In the genomic region with DNA sequence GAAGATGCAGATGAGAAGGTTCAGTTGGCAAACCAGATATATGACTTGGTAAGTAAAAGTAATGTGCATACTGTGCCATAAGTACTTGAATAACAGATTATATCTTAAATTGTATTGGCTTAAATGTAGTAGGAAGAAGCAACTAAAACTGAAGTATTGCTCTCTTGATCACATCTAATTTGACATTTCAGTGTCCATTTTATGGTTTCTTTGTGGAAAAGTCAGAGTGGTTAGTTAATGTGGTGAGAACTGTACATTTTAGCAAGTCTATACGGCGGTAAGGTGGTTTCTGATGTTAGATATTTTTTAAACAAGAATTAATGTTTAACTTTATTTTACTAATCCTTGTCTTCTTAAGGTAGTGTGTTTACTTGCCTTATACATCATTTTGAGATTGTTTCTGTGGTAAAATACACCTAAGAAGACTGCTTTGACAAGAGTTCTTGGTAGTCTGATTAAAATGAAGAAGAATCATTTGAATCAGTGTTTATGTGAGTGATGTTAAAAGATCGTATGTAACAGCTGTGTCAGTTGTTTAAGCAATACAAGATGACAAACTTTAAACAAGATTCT, we compare ENCODE assay signal across 14 cellular contexts. TPM values are rescaled to one million over a fixed set of nuclear protein-coding genes. Genes with fewer than 3 reads are reported as not detected.
A peak's percentile ranks its signal among the peaks of the same experiment; 100 is the strongest.
DNase-seq lines count a peak whose midpoint lies in the region; ATAC-seq lines count a peak whose summit lies in the region.
"Had no signal": no experiment of that assay in that cellular context is flagged by ENCODE, and none has a peak within 500 bp of the region (broad histone marks: within the 10 kb centered on the region; RNA-seq: fewer than 3 reads in every experiment).

No MANE protein-coding gene starts in this region.

- peak; percentile 70 for ATAC-seq in GM18861 (IDR thresholded peaks at IDR 0.05; ENCODE audit: unreplicated experiment)
- peak; percentile 48 for ATAC-seq in GM19452 (IDR thresholded peaks at IDR 0.05; ENCODE audit: unreplicated experiment)
- ATAC-seq in HG02973 (IDR thresholded peaks at IDR 0.05; ENCODE audit: unreplicated experiment): peak; percentile 33
- no peak for ATAC-seq in T-helper 17 cell
- ATAC-seq: natural killer cell treated with Interleukin-12 subunit alpha and Interleukin-12 subunit beta and Interleukin-15 and Interleukin-18, amount 100 ng/mL, for 72 hours had no signal

- peaks cover 26% of the 10 kb centered on the region for H3K4me1 Mint-ChIP-seq in T-helper 17 cell

- peaks cover 6% of the 10 kb centered on the region for H3K36me3 Mint-ChIP-seq in T-helper 17 cell (ENCODE audit: low read depth)

- H3K4me3 Mint-ChIP-seq in T-helper 17 cell: no peak overlapping the region
- H3K4me3 Mint-ChIP-seq: activated naive CD8-positive, alpha-beta T cell; B cell; natural killer cell treated with Interleukin-12 subunit alpha and Interleukin-12 subunit beta and Interleukin-15 and Interleukin-18, amount 100 ng/mL, for 72 hours had no signal

- no peaks in the 10 kb centered on the region for H3K9me3 ChIP-seq in T-helper 17 cell (ENCODE audit: control insufficient read depth, low read length, poor library complexity, severe bottlenecking)
- H3K9me3 ChIP-seq: thoracic aorta had no signal

- H3K27me3 Mint-ChIP-seq in T-helper 17 cell: no peaks in the 10 kb centered on the region
- H3K27me3 Mint-ChIP-seq: activated naive CD8-positive, alpha-beta T cell; B cell; natural killer cell treated with Interleukin-12 subunit alpha and Interleukin-12 subunit beta and Interleukin-15 and Interleukin-18, amount 100 ng/mL, for 72 hours had no signal

- H3K27ac Mint-ChIP-seq in T-helper 17 cell: peak overlapping the region; percentile 62
- H3K27ac Mint-ChIP-seq: activated naive CD8-positive, alpha-beta T cell; B cell; natural killer cell treated with Interleukin-12 subunit alpha and Interleukin-12 subunit beta and Interleukin-15 and Interleukin-18, amount 100 ng/mL, for 72 hours had no signal

- DNase-seq in T-helper 17 cell (no peak), NCI-H1930 (lab: John Stamatoyannopoulos, UW) (no peak), ecto neural progenitor cell (ENCODE audit: low spot score) (no peak), NCI-H2029 treated with DMSO at 0.1 percent for 48 hours (lab: John Stamatoyannopoulos, UW) (no peak)
- DNase-seq: effector CD8-positive, alpha-beta T cell; KG1; NCI-H2227 treated with DMSO at 0.1 percent for 48 hours had no signal

RNA-seq across cellular contexts. Expression of a gene that starts 5.1 kb away (rescaled TPM):
- 10 to 100 TPM; 32.8 to 41.2 TPM for total RNA-seq in T-helper 17 cell

RNA-seq across cellular contexts. Expression of a gene that starts 32.8 kb away (rescaled TPM):
- total RNA-seq in T-helper 17 cell: under 1 TPM; 0.40 to 0.99 TPM
- total RNA-seq: natural killer cell treated with Interleukin-12 subunit alpha and Interleukin-12 subunit beta and Interleukin-15 and Interleukin-18, amount 100 ng/mL, for 72 hours had no signal
